Comparison of ENCODE assay signal across 16 cellular contexts in the genomic region with DNA sequence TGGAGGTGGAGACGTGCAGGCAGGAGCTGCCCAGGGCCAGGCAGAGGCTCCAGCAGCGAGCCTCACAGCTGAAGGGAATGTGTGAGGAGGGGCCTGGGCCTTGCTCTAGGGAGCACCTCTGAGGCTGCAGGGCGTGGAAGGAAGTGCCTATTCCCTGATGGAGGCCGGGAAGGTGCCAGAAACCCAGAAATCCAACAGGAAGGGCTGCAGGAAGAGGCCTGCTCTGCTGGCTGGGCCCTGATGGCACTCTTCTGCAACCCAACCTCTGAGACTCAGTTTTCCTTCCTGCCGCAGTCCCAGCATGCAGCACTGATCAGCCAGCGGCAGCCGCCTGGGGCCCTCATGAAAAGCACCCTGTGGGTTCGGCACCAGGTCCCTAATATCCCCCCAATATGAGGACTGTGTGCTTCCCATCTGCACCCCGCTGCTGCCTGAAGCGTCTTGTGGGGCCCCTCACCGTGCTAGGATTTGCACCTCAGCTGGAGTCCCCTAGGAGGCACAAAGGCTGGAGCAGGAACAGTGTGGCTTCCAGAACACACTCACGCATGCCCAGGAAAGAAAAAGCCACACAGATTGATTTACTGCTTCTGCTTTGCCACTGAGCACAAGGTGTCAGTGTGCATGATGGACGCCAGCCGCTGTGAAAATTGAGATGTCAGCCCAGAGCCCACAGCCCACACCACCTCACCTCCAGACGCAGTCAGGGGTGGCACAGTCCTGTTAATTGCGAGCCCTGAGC. TPM values are rescaled to one million over a fixed set of nuclear protein-coding genes. Genes with fewer than 3 reads are reported as not detected.
DNase-seq lines count a peak whose midpoint lies in the region; ATAC-seq and TF ChIP-seq lines count a peak whose summit lies in the region.
"Had no signal": no experiment of that assay in that cellular context is flagged by ENCODE, and none has a peak within 500 bp of the region (broad histone marks: within the 10 kb centered on the region; RNA-seq: fewer than 3 reads in every experiment).

No MANE protein-coding gene starts in this region.

- no peaks in the 10 kb centered on the region for H3K36me3 ChIP-seq in stomach

- no peak overlapping the region for H3K4me3 Mint-ChIP-seq in activated CD8-positive, alpha-beta T cell treated with anti-CD3 and anti-CD28 coated beads, Interleukin-2, amount 10 ng/mL, durations not matched to agents 7 days and 5 days
- no peak overlapping the region for H3K4me3 Mint-ChIP-seq in activated CD8-positive, alpha-beta T cell treated with anti-CD3 and anti-CD28 coated beads for 36 hours
- no peak overlapping the region for H3K4me3 Mint-ChIP-seq in activated B cell treated with CpG ODN at 0.5 μM for 24 hours

- no peaks in the 10 kb centered on the region for H3K36me3 Mint-ChIP-seq in activated CD8-positive, alpha-beta T cell treated with anti-CD3 and anti-CD28 coated beads, Interleukin-2, amount 10 ng/mL, durations not matched to agents 7 days and 5 days (ENCODE audit: low read depth)
- no peaks in the 10 kb centered on the region for H3K36me3 Mint-ChIP-seq in activated CD8-positive, alpha-beta T cell treated with anti-CD3 and anti-CD28 coated beads for 36 hours (ENCODE audit: low read depth)
- H3K36me3 Mint-ChIP-seq in activated B cell treated with CpG ODN at 0.5 μM for 24 hours (ENCODE audit: low read depth), result no peaks in the 10 kb centered on the region
- H3K36me3 Mint-ChIP-seq: naive thymus-derived CD8-positive, alpha-beta T cell had no signal

- no peak for ATAC-seq in activated CD8-positive, alpha-beta T cell treated with anti-CD3 and anti-CD28 coated beads, Interleukin-2, amount 10 ng/mL, durations not matched to agents 7 days and 5 days
- no peak for ATAC-seq in activated CD8-positive, alpha-beta T cell treated with anti-CD3 and anti-CD28 coated beads for 36 hours
- ATAC-seq in activated B cell treated with CpG ODN at 0.5 μM for 24 hours (ENCODE audit: low read depth), result no peak
- ATAC-seq in left colon, result no peak
- no peak for ATAC-seq in HG03378 (IDR thresholded peaks at IDR 0.05; ENCODE audit: unreplicated experiment)
- ATAC-seq: body of pancreas; naive thymus-derived CD8-positive, alpha-beta T cell had no signal

- H3K27ac ChIP-seq in stomach, result no peak overlapping the region
- H3K27ac ChIP-seq: body of pancreas had no signal

- TF ChIP-seq CTCF in activated CD8-positive, alpha-beta T cell treated with anti-CD3 and anti-CD28 coated beads for 36 hours (IDR thresholded peaks at IDR 0.05), result no peak
- TF ChIP-seq CTCF in activated B cell treated with CpG ODN at 0.5 μM for 24 hours (IDR thresholded peaks at IDR 0.05) (no peak), stomach (IDR thresholded peaks at IDR 0.05) (no peak)

- intact Hi-C loops in activated CD8-positive, alpha-beta T cell treated with anti-CD3 and anti-CD28 coated beads for 36 hours (cut with micrococcal nuclease), result no loop called here
- intact Hi-C loops in activated B cell treated with CpG ODN at 0.5 μM for 24 hours (cut with micrococcal nuclease), result no loop called here
- intact Hi-C loops in left colon (cut with DNase I, micrococcal nuclease), result no loop called here
- intact Hi-C loops in stomach (cut with DNase I; ENCODE audit: low total_unique reads), result no loop called here

- no peak for TF ChIP-seq POLR2A in stomach (IDR thresholded peaks at IDR 0.05)

- no peaks in the 10 kb centered on the region for H3K4me1 ChIP-seq in stomach
- H3K4me1 ChIP-seq: body of pancreas had no signal

- POLR2A ChIA-PET in activated CD8-positive, alpha-beta T cell treated with anti-CD3 and anti-CD28 coated beads, Interleukin-2, amount 10 ng/mL, durations not matched to agents 7 days and 5 days (lab: Charles Lee), result no interaction called here
- POLR2A ChIA-PET in activated CD8-positive, alpha-beta T cell treated with anti-CD3 and anti-CD28 coated beads for 36 hours (lab: Charles Lee), result no interaction called here
- POLR2A ChIA-PET in activated B cell treated with CpG ODN at 0.5 μM for 24 hours (lab: Charles Lee), result interaction anchor here (0.6 kb wide), 1 partner anchor 16 kb away, joined by 9 read pairs; a partner anchor contains a TSS

- CTCF ChIA-PET in activated CD8-positive, alpha-beta T cell treated with anti-CD3 and anti-CD28 coated beads, Interleukin-2, amount 10 ng/mL, durations not matched to agents 7 days and 5 days (lab: Charles Lee), result interaction anchor here (2.3 kb wide), 1 partner anchor 46 kb away, joined by 8 read pairs; no protein-coding TSS in a partner anchor
- CTCF ChIA-PET in activated CD8-positive, alpha-beta T cell treated with anti-CD3 and anti-CD28 coated beads for 36 hours (lab: Charles Lee), result interaction anchor here (1.0 kb wide), 1 partner anchor 14 kb away, joined by 3 read pairs; no protein-coding TSS in a partner anchor
- CTCF ChIA-PET in activated B cell treated with CpG ODN at 0.5 μM for 24 hours (lab: Charles Lee), result no interaction called here

- TF ChIP-seq EP300 in stomach (IDR thresholded peaks at IDR 0.05), result no peak

- 52 to 66% (median 63%) methylated on average over 10 to 16 of the region's 16 CpGs for WGBS in stomach, 5 donors

- H3K4me3 ChIP-seq in stomach, result no peak overlapping the region
- H3K4me3 ChIP-seq: body of pancreas had no signal

- peak; percentile 19 for DNase-seq in activated CD8-positive, alpha-beta T cell treated with anti-CD3 and anti-CD28 coated beads, Interleukin-2, amount 10 ng/mL, durations not matched to agents 7 days and 5 days
- DNase-seq in activated CD8-positive, alpha-beta T cell treated with anti-CD3 and anti-CD28 coated beads for 36 hours, result no peak
- peak; percentile 5 for DNase-seq in activated B cell treated with CpG ODN at 0.5 μM for 24 hours
- peak; percentile 2 to 10 for DNase-seq in left colon
- peak; percentile 21 for DNase-seq in stomach
- DNase-seq in DMS53 (lab: John Stamatoyannopoulos, UW), result no peak
- DNase-seq in DMS 273 treated with DMSO at 0.1 percent for 48 hours (lab: John Stamatoyannopoulos, UW), result no peak
- DNase-seq: Kasumi-1, kidney glomerular epithelial cell, NCI-H1930, SHP77 treated with DMSO at 0.1 percent for 48 hours, small intestine had no signal

- H3K27ac Mint-ChIP-seq in activated CD8-positive, alpha-beta T cell treated with anti-CD3 and anti-CD28 coated beads, Interleukin-2, amount 10 ng/mL, durations not matched to agents 7 days and 5 days, result no peak overlapping the region
- H3K27ac Mint-ChIP-seq in activated CD8-positive, alpha-beta T cell treated with anti-CD3 and anti-CD28 coated beads for 36 hours, result no peak overlapping the region
- H3K27ac Mint-ChIP-seq in activated B cell treated with CpG ODN at 0.5 μM for 24 hours, result no peak overlapping the region

- peaks cover 0 to 16% (median 0%) of the 10 kb centered on the region in 3 donors for H3K27me3 ChIP-seq in stomach
- H3K27me3 ChIP-seq: body of pancreas had no signal

- no peaks in the 10 kb centered on the region for H3K9me3 Mint-ChIP-seq in activated CD8-positive, alpha-beta T cell treated with anti-CD3 and anti-CD28 coated beads, Interleukin-2, amount 10 ng/mL, durations not matched to agents 7 days and 5 days (ENCODE audit: insufficient read depth)
- no peaks in the 10 kb centered on the region for H3K9me3 Mint-ChIP-seq in activated CD8-positive, alpha-beta T cell treated with anti-CD3 and anti-CD28 coated beads for 36 hours
- H3K9me3 Mint-ChIP-seq in activated B cell treated with CpG ODN at 0.5 μM for 24 hours, result no peaks in the 10 kb centered on the region
- H3K9me3 Mint-ChIP-seq: naive thymus-derived CD8-positive, alpha-beta T cell had no signal

- peaks cover 9% of the 10 kb centered on the region for H3K4me1 Mint-ChIP-seq in activated CD8-positive, alpha-beta T cell treated with anti-CD3 and anti-CD28 coated beads, Interleukin-2, amount 10 ng/mL, durations not matched to agents 7 days and 5 days (ENCODE audit: low read depth)
- H3K4me1 Mint-ChIP-seq in activated CD8-positive, alpha-beta T cell treated with anti-CD3 and anti-CD28 coated beads for 36 hours (ENCODE audit: low read depth), result peaks cover 9% of the 10 kb centered on the region
- no peaks in the 10 kb centered on the region for H3K4me1 Mint-ChIP-seq in activated B cell treated with CpG ODN at 0.5 μM for 24 hours

- H3K9me3 ChIP-seq in stomach, result peaks cover 0 to 13% (median 4%) of the 10 kb centered on the region in 4 donors
- H3K9me3 ChIP-seq: body of pancreas had no signal

- peaks cover 13% of the 10 kb centered on the region for H3K27me3 Mint-ChIP-seq in activated CD8-positive, alpha-beta T cell treated with anti-CD3 and anti-CD28 coated beads, Interleukin-2, amount 10 ng/mL, durations not matched to agents 7 days and 5 days (ENCODE audit: low read depth)
- no peaks in the 10 kb centered on the region for H3K27me3 Mint-ChIP-seq in activated CD8-positive, alpha-beta T cell treated with anti-CD3 and anti-CD28 coated beads for 36 hours
- peaks cover 4% of the 10 kb centered on the region for H3K27me3 Mint-ChIP-seq in activated B cell treated with CpG ODN at 0.5 μM for 24 hours

RNA-seq across cellular contexts. Expression of a gene that starts 15.8 kb away (rescaled TPM):
- 1 to 10 TPM; 3.6 to 4.0 TPM for total RNA-seq in activated CD8-positive, alpha-beta T cell treated with anti-CD3 and anti-CD28 coated beads, Interleukin-2, amount 10 ng/mL, durations not matched to agents 7 days and 5 days
- total RNA-seq in activated CD8-positive, alpha-beta T cell treated with anti-CD3 and anti-CD28 coated beads for 36 hours, result 1 to 10 TPM; 1.2 to 1.5 TPM
- 1.7 and 1.8 TPM in 2 replicates for total RNA-seq in activated B cell treated with CpG ODN at 0.5 μM for 24 hours
- 1 to 10 TPM in 1 of 2 donors, under 1 TPM in 1; 0.47 to 2.7 TPM for total RNA-seq in left colon
- 1 to 10 TPM in 1 of 5 donors, under 1 TPM in 2, not detected in 2; 0.55 to 2.9 (median 0.87) TPM for total RNA-seq in stomach
- polyA plus RNA-seq in stomach, result under 1 TPM; 0.46 to 0.70 (median 0.68) TPM
- total RNA-seq: A673 had no signal

Comparison
In these comparisons a context has a peak if more than half of its experiments do, and no peak if none do; other contexts are left out.
1. DNase-seq: peak in activated CD8-positive, alpha-beta T cell treated with anti-CD3 and anti-CD28 coated beads, Interleukin-2, amount 10 ng/mL, durations not matched to agents 7 days and 5 days (single experiment), activated B cell treated with CpG ODN at 0.5 μM for 24 hours (single experiment), left colon (2 of 2) and stomach (single experiment); none in activated CD8-positive, alpha-beta T cell treated with anti-CD3 and anti-CD28 coated beads for 36 hours (single experiment), DMS53 (single experiment) and DMS 273 treated with DMSO at 0.1 percent for 48 hours (single experiment).